ENCODE assay signal across 11 cellular contexts in genomic region chr10:37495415-37495814, GRCh38.
DNase-seq lines count a peak whose midpoint lies in the region; ATAC-seq and TF ChIP-seq lines count a peak whose summit lies in the region.
"Had no signal": no experiment of that assay in that cellular context is flagged by ENCODE, and none has a peak within 500 bp of the region (broad histone marks: within the 10 kb centered on the region; RNA-seq: fewer than 3 reads in every experiment).

No MANE protein-coding gene starts in this region.

- no peak overlapping the region for H2AFZ ChIP-seq in mammary epithelial cell (ENCODE audit: low read depth, low read length)
- H2AFZ ChIP-seq in neural progenitor cell (replicated peaks): no peak overlapping the region

- no peak overlapping the region for H3K27ac ChIP-seq in mammary epithelial cell (ENCODE audit: insufficient read depth, low read depth, low read length)
- no peak overlapping the region for H3K27ac ChIP-seq in neural progenitor cell

- H3K36me3 Mint-ChIP-seq in neural progenitor cell: no peaks in the 10 kb centered on the region

- dilution Hi-C loops in mammary epithelial cell (cut with HindIII; ENCODE audit: low sequenced_read_pairs): no loop called here

- WGBS in mammary epithelial cell (ENCODE audit: low coverage, missing lambda C conversion rate): 0% methylated on average over 1 of the region's 1 CpG

- peaks cover 4% of the 10 kb centered on the region for H3K27me3 Mint-ChIP-seq in neural progenitor cell (ENCODE audit: insufficient read depth, low read depth)
- H3K27me3 Mint-ChIP-seq: T-helper 17 cell had no signal

- TF ChIP-seq CTCF in GM13977 (IDR thresholded peaks at IDR 0.05; ENCODE audit: extremely low read depth, insufficient read depth, missing control alignments): peak; percentile 23
- TF ChIP-seq CTCF in mammary epithelial cell (conservative IDR thresholded peaks at IDR 0.05 in 1 of 2, IDR thresholded peaks at IDR 0.05 in 1 of 2; ENCODE audit: extremely low read depth in 1 of 2, insufficient read depth in 1 of 2, low read depth in 1 of 2, low read length in 2 of 2): peak; percentile 3 to 20
- peak; percentile 48 for TF ChIP-seq CTCF in neural progenitor cell (IDR thresholded peaks at IDR 0.05)

- no peak overlapping the region for H3K4me3 Mint-ChIP-seq in neural progenitor cell
- H3K4me3 Mint-ChIP-seq: T-helper 17 cell had no signal

- intact Hi-C loops in mammary epithelial cell (cut with micrococcal nuclease): loop anchor here (1.0 to 5.0 kb wide), 4 partner anchors 61 to 595 kb away; no protein-coding TSS in a partner anchor

- H3K4me3 ChIP-seq in mammary epithelial cell (replicated peaks in 1 of 3; ENCODE audit: insufficient read depth in 1 of 3, low read depth in 2 of 3, low read length in 3 of 3) (no peak overlapping the region), neural progenitor cell (no peak overlapping the region)

- no peaks in the 10 kb centered on the region for H3K4me1 Mint-ChIP-seq in neural progenitor cell
- H3K4me1 Mint-ChIP-seq: T-helper 17 cell had no signal

- no peaks in the 10 kb centered on the region for H3F3A ChIP-seq in neural progenitor cell (ENCODE audit: low read depth)

- H3K79me2 ChIP-seq in mammary epithelial cell (ENCODE audit: insufficient read depth, low read length): no peaks in the 10 kb centered on the region
- H3K79me2 ChIP-seq in neural progenitor cell (ENCODE audit: low read depth): no peaks in the 10 kb centered on the region

- H3K4me2 ChIP-seq in mammary epithelial cell (ENCODE audit: insufficient read depth, low read depth, low read length) (no peak overlapping the region), neural progenitor cell (no peak overlapping the region)

- H3K4me1 ChIP-seq in mammary epithelial cell (ENCODE audit: insufficient read depth, low read length) (no peaks in the 10 kb centered on the region), neural progenitor cell (no peaks in the 10 kb centered on the region)

- peaks cover 24% of the 10 kb centered on the region for H3K9me3 Mint-ChIP-seq in neural progenitor cell

- H3K27ac Mint-ChIP-seq in neural progenitor cell: no peak overlapping the region
- H3K27ac Mint-ChIP-seq: T-helper 17 cell had no signal

- H3K27me3 ChIP-seq in mammary epithelial cell (ENCODE audit: insufficient read depth, low read length): no peaks in the 10 kb centered on the region
- no peaks in the 10 kb centered on the region for H3K27me3 ChIP-seq in neural progenitor cell

- BruUV-seq in mammary epithelial cell (replicated peaks; lab: Mats Ljungman, UMichigan): no TSS peak

- H4K20me1 ChIP-seq in mammary epithelial cell (ENCODE audit: insufficient read depth, low read length): no peaks in the 10 kb centered on the region
- no peaks in the 10 kb centered on the region for H4K20me1 ChIP-seq in neural progenitor cell (ENCODE audit: low read depth)

- ATAC-seq in HG02642 (IDR thresholded peaks at IDR 0.05; ENCODE audit: poor library complexity, unreplicated experiment) (no peak), HG03521 (IDR thresholded peaks at IDR 0.05; ENCODE audit: unreplicated experiment) (no peak), HG02884 (IDR thresholded peaks at IDR 0.05; ENCODE audit: unreplicated experiment) (no peak)
- ATAC-seq: T-helper 17 cell had no signal

- H3K9me3 ChIP-seq in mammary epithelial cell (replicated peaks; ENCODE audit: insufficient read depth, low read length) (peaks cover 5% of the 10 kb centered on the region), neural progenitor cell (ENCODE audit: low read depth) (no peaks in the 10 kb centered on the region)

- in situ Hi-C loops in GM13977 (cut with MboI; ENCODE audit: low pct_unique_long_range_greater_than_20kb, low sequenced_read_pairs, unreplicated experiment) (no loop called here), mammary epithelial cell (cut with MboI; ENCODE audit: low sequenced_read_pairs in 2 of 2) (no loop called here)

- no peak for DNase-seq in GM13977 (ENCODE audit: low spot score)
- DNase-seq in M059J (ENCODE audit: low read depth): peak; percentile 1
- peak; percentile 23 for DNase-seq in mammary epithelial cell
- DNase-seq in neural progenitor cell (ENCODE audit: low spot score): peak; percentile 9
- DNase-seq in LoVo (ENCODE audit: low spot score): no peak
- DNase-seq: dermis blood vessel endothelial cell, NCI-H1694, T-helper 17 cell had no signal

- no peaks in the 10 kb centered on the region for H3K36me3 ChIP-seq in mammary epithelial cell (ENCODE audit: insufficient read depth, low read length)
- no peaks in the 10 kb centered on the region for H3K36me3 ChIP-seq in neural progenitor cell

- CTCF ChIA-PET in mammary epithelial cell (lab: Charles Lee; ENCODE audit: low non-redundant PET): interaction anchor here (0.5 to 0.8 kb wide), 7 partner anchors 20 to 259 kb away, joined by 3 to 22 read pairs (median 3); no protein-coding TSS in a partner anchor

- H3K9ac ChIP-seq in mammary epithelial cell (ENCODE audit: insufficient read depth, low read length): no peak overlapping the region
- no peak overlapping the region for H3K9ac ChIP-seq in neural progenitor cell

Comparison
In these comparisons a context has a peak if more than half of its experiments do, and no peak if none do; other contexts are left out.
1. DNase-seq: peak in M059J (single experiment), mammary epithelial cell (single experiment) and neural progenitor cell (single experiment); none in GM13977 (single experiment) and LoVo (single experiment).
2. Peak in every context shown above with its lines, with median percentiles within 50 percentile points of each other: CTCF ChIP-seq.